ENCODE assay signal across 1 cellular context in genomic region chr19:17170538-17171297, GRCh38.
TF ChIP-seq lines count a peak whose summit lies in the region.

No MANE protein-coding gene starts in this region.

TF ChIP-seq in K562, 482 proteins besides CTCF, POLR2A, EP300 and RAD21:
- TF ChIP-seq BCOR (IDR thresholded peaks at IDR 0.05) = 0 out of 2 replicates have a peak, but pooled peaks have one; percentile 18
- no peak for TF ChIP-seq SRSF1 (IDR thresholded peaks at IDR 0.05; ENCODE audit: low read depth, low read length)
- peak; percentile 66 for TF ChIP-seq ZNF384 (IDR thresholded peaks at IDR 0.05; ENCODE audit: low read depth, low read length)
- peak; percentile 94 for TF ChIP-seq ZNF121 (CRISPR knock-in tag; conservative IDR thresholded peaks at IDR 0.05)
- TF ChIP-seq ARID3B (CRISPR knock-in tag; IDR thresholded peaks at IDR 0.05; ENCODE audit: borderline replicate concordance) = no peak
- TF ChIP-seq TFAP4 (CRISPR knock-in tag; IDR thresholded peaks at IDR 0.05; ENCODE audit: borderline replicate concordance) = no peak
TF ChIP-seq in K562: peak in this region for 3.
